ENCODE assay signal across 1 cellular context in the genomic region with DNA sequence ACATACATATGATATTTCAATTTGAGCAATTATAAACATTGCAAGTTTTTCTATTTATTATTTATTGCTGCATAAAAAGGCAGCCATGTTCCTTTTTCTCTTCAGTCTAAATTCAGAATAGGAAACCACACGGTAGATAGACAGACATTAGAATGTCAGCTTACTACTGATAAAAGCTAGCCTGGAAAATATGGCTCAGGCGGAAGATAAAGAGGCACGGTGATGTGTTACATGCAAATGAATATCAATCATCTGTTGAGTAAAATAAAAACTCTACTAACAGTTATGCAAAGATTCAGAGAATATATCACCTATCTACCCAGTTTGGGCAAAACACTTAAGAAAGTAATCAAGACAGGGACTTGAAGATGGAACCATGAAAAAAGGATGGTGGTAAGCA.
TF ChIP-seq lines count a peak whose summit lies in the region.

No MANE protein-coding gene starts in this region.

TF ChIP-seq in GM23338, 12 proteins besides CTCF, POLR2A, EP300 and RAD21 (continued from another document):
- TF ChIP-seq, protein P1, sequence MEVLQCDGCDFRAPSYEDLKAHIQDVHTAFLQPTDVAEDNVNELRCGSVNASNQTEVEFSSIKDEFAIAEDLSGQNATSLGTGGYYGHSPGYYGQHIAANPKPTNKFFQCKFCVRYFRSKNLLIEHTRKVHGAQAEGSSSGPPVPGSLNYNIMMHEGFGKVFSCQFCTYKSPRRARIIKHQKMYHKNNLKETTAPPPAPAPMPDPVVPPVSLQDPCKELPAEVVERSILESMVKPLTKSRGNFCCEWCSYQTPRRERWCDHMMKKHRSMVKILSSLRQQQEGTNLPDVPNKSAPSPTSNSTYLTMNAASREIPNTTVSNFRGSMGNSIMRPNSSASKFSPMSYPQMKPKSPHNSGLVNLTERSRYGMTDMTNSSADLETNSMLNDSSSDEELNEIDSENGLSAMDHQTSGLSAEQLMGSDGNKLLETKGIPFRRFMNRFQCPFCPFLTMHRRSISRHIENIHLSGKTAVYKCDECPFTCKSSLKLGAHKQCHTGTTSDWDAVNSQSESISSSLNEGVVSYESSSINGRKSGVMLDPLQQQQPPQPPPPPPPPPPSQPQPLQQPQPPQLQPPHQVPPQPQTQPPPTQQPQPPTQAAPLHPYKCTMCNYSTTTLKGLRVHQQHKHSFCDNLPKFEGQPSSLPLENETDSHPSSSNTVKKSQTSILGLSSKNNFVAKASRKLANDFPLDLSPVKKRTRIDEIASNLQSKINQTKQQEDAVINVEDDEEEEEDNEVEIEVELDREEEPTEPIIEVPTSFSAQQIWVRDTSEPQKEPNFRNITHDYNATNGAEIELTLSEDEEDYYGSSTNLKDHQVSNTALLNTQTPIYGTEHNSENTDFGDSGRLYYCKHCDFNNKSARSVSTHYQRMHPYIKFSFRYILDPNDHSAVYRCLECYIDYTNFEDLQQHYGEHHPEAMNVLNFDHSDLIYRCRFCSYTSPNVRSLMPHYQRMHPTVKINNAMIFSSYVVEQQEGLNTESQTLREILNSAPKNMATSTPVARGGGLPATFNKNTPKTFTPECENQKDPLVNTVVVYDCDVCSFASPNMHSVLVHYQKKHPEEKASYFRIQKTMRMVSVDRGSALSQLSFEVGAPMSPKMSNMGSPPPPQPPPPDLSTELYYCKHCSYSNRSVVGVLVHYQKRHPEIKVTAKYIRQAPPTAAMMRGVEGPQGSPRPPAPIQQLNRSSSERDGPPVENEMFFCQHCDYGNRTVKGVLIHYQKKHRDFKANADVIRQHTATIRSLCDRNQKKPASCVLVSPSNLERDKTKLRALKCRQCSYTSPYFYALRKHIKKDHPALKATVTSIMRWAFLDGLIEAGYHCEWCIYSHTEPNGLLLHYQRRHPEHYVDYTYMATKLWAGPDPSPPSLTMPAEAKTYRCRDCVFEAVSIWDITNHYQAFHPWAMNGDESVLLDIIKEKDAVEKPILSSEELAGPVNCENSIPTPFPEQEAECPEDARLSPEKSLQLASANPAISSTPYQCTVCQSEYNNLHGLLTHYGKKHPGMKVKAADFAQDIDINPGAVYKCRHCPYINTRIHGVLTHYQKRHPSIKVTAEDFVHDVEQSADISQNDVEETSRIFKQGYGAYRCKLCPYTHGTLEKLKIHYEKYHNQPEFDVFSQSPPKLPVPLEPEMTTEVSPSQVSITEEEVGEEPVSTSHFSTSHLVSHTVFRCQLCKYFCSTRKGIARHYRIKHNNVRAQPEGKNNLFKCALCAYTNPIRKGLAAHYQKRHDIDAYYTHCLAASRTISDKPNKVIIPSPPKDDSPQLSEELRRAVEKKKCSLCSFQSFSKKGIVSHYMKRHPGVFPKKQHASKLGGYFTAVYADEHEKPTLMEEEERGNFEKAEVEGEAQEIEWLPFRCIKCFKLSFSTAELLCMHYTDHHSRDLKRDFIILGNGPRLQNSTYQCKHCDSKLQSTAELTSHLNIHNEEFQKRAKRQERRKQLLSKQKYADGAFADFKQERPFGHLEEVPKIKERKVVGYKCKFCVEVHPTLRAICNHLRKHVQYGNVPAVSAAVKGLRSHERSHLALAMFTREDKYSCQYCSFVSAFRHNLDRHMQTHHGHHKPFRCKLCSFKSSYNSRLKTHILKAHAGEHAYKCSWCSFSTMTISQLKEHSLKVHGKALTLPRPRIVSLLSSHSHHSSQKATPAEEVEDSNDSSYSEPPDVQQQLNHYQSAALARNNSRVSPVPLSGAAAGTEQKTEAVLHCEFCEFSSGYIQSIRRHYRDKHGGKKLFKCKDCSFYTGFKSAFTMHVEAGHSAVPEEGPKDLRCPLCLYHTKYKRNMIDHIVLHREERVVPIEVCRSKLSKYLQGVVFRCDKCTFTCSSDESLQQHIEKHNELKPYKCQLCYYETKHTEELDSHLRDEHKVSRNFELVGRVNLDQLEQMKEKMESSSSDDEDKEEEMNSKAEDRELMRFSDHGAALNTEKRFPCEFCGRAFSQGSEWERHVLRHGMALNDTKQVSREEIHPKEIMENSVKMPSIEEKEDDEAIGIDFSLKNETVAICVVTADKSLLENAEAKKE (CRISPR knock-in tag; IDR thresholded peaks at IDR 0.05), result no peak
- TF ChIP-seq EZH2 (IDR thresholded peaks at IDR 0.05; ENCODE audit: low read depth, unreplicated experiment), result no peak
- TF ChIP-seq STAT1 (IDR thresholded peaks at IDR 0.05; ENCODE audit: unreplicated experiment), result no peak
- no peak for TF ChIP-seq EZH2phosphoT487 (IDR thresholded peaks at IDR 0.05; ENCODE audit: unreplicated experiment)
- TF ChIP-seq ZNF114 (CRISPR knock-in tag; IDR thresholded peaks at IDR 0.05), result no peak
- TF ChIP-seq CREB1 (CRISPR knock-in tag; IDR thresholded peaks at IDR 0.05; ENCODE audit: low read depth), result no peak
- TF ChIP-seq JUNB (IDR thresholded peaks at IDR 0.05; ENCODE audit: unreplicated experiment), result no peak
- TF ChIP-seq, protein P2, sequence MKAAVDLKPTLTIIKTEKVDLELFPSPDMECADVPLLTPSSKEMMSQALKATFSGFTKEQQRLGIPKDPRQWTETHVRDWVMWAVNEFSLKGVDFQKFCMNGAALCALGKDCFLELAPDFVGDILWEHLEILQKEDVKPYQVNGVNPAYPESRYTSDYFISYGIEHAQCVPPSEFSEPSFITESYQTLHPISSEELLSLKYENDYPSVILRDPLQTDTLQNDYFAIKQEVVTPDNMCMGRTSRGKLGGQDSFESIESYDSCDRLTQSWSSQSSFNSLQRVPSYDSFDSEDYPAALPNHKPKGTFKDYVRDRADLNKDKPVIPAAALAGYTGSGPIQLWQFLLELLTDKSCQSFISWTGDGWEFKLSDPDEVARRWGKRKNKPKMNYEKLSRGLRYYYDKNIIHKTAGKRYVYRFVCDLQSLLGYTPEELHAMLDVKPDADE (IDR thresholded peaks at IDR 0.05), result no peak
- TF ChIP-seq NANOG (IDR thresholded peaks at IDR 0.05; ENCODE audit: borderline replicate concordance), result no peak
- TF ChIP-seq, protein P3, sequence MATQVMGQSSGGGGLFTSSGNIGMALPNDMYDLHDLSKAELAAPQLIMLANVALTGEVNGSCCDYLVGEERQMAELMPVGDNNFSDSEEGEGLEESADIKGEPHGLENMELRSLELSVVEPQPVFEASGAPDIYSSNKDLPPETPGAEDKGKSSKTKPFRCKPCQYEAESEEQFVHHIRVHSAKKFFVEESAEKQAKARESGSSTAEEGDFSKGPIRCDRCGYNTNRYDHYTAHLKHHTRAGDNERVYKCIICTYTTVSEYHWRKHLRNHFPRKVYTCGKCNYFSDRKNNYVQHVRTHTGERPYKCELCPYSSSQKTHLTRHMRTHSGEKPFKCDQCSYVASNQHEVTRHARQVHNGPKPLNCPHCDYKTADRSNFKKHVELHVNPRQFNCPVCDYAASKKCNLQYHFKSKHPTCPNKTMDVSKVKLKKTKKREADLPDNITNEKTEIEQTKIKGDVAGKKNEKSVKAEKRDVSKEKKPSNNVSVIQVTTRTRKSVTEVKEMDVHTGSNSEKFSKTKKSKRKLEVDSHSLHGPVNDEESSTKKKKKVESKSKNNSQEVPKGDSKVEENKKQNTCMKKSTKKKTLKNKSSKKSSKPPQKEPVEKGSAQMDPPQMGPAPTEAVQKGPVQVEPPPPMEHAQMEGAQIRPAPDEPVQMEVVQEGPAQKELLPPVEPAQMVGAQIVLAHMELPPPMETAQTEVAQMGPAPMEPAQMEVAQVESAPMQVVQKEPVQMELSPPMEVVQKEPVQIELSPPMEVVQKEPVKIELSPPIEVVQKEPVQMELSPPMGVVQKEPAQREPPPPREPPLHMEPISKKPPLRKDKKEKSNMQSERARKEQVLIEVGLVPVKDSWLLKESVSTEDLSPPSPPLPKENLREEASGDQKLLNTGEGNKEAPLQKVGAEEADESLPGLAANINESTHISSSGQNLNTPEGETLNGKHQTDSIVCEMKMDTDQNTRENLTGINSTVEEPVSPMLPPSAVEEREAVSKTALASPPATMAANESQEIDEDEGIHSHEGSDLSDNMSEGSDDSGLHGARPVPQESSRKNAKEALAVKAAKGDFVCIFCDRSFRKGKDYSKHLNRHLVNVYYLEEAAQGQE (IDR thresholded peaks at IDR 0.05; ENCODE audit: unreplicated experiment), result no peak
TF ChIP-seq in GM23338: peak in this region for 0.
